ENCODE assay signal across 8 cellular contexts in the genomic region with DNA sequence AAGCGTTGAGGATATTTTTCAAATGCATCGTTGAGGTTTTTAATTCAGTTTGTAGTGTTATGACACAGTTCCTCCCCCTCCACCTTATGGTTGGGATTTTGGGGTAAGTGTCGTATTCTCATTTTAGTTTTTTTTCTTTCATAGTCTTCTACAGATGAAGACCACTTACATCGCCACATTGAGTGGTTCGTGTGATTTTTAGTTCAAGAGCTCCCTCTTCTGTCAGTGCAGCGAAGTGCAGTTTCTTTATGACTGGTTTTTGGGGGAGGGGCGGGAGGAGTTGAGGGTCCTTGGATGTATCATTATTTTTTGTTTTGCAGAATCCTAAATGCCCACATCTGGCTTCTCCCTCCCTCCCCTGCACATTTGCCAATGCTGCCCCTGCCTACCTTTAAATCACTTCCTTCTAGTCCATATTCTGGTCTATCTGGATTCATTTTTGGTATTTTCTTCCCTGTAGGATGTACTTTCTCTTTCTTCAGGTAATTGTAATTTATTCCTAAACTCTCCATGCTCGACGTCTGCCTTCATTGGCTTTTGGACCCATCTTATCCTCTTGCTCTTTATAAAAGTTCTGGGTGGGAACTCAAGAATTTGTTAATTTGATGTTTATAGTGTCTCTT.
DNase-seq lines count a peak whose midpoint lies in the region; ATAC-seq and TF ChIP-seq lines count a peak whose summit lies in the region.

No MANE protein-coding gene starts in this region.

- H3K36me3 ChIP-seq in adrenal gland (replicated peaks in 1 of 2) (no peaks in the 10 kb centered on the region), thoracic aorta (no peaks in the 10 kb centered on the region)

- intact Hi-C loops in adrenal gland (cut with DNase I): loop anchor here in 1 of 2 donors (10.0 kb wide), 1 partner anchor 494 kb away; no protein-coding TSS in a partner anchor

- H3K4me3 ChIP-seq in adrenal gland (no peak overlapping the region), thoracic aorta (no peak overlapping the region)

- no peak for TF ChIP-seq POLR2A in adrenal gland (IDR thresholded peaks at IDR 0.05)

- H3K9me3 ChIP-seq in adrenal gland (replicated peaks in 1 of 3) (no peaks in the 10 kb centered on the region), thoracic aorta (no peaks in the 10 kb centered on the region)

- H3K27ac ChIP-seq in adrenal gland: no peak overlapping the region
- no peak overlapping the region for H3K27ac ChIP-seq in thoracic aorta

- ATAC-seq in thoracic aorta (ENCODE audit: insufficient number of reproducible peaks, low FRiP score, low read depth) (no peak), GM18858 (IDR thresholded peaks at IDR 0.05; ENCODE audit: unreplicated experiment) (no peak)

- H3K4me1 ChIP-seq in adrenal gland (replicated peaks in 1 of 2) (no peaks in the 10 kb centered on the region), thoracic aorta (ENCODE audit: control insufficient read depth in 1 of 2, low read depth in 2 of 2) (no peaks in the 10 kb centered on the region)

- DNase-seq in CD1c-positive myeloid dendritic cell (ENCODE audit: extremely low spot score) (peak; percentile 20), GM19238 (ENCODE audit: insufficient read length, low spot score) (peak; percentile 13), NCI-H345 (lab: John Stamatoyannopoulos, UW) (peak; percentile 74), adrenal gland (peak in 6 of 7 donors; percentile 18 to 71 (median 38)), iris pigment epithelial cell (ENCODE audit: low read depth) (peak; percentile 25), thoracic aorta (ENCODE audit: low spot score) (no peak), amniotic stem cell (lab: John Stamatoyannopoulos, UW) (no peak)

- no peaks in the 10 kb centered on the region for H3K27me3 ChIP-seq in adrenal gland
- no peaks in the 10 kb centered on the region for H3K27me3 ChIP-seq in thoracic aorta (replicated peaks; ENCODE audit: insufficient read depth)

- WGBS in adrenal gland, 4 donors: 20 to 30% (median 25%) methylated on average over 9 of the region's 9 CpGs

- peak; percentile 39 to 84 (median 72) for TF ChIP-seq CTCF in adrenal gland (IDR thresholded peaks at IDR 0.05)
- peak; percentile 59 for TF ChIP-seq CTCF in thoracic aorta (IDR thresholded peaks at IDR 0.05)

Comparison
In these comparisons a context has a peak if more than half of its experiments do, and no peak if none do; other contexts are left out.
1. DNase-seq: peak in CD1c-positive myeloid dendritic cell (single experiment), GM19238 (single experiment), NCI-H345 (single experiment), adrenal gland (6 of 7) and iris pigment epithelial cell (single experiment); none in thoracic aorta (single experiment) and amniotic stem cell (single experiment).